In genomic region chr1:39026947-39027507, GRCh38 we compare ENCODE assay signal across 1 cellular context.
TF ChIP-seq lines count a peak whose summit lies in the region.

No MANE protein-coding gene starts in this region.

TF ChIP-seq in WTC11, 78 proteins besides CTCF, POLR2A, EP300 and RAD21 (continued from another document):
- no peak for TF ChIP-seq AR (CRISPR knock-in tag; IDR thresholded peaks at IDR 0.05)
- TF ChIP-seq FOXJ3 (CRISPR knock-in tag; IDR thresholded peaks at IDR 0.05; ENCODE audit: borderline replicate concordance) = no peak
- TF ChIP-seq ETV6 (CRISPR knock-in tag; IDR thresholded peaks at IDR 0.05) = no peak
- no peak for TF ChIP-seq CREM (CRISPR knock-in tag; IDR thresholded peaks at IDR 0.05)
- TF ChIP-seq ZNF416 (CRISPR knock-in tag; IDR thresholded peaks at IDR 0.05) = no peak
- TF ChIP-seq RELA (CRISPR knock-in tag; IDR thresholded peaks at IDR 0.05; ENCODE audit: borderline replicate concordance) = no peak
- TF ChIP-seq ZNF138 (CRISPR knock-in tag; conservative IDR thresholded peaks at IDR 0.05) = no peak
- no peak for TF ChIP-seq RORB (CRISPR knock-in tag; IDR thresholded peaks at IDR 0.05)
- no peak for TF ChIP-seq MAX (CRISPR knock-in tag; IDR thresholded peaks at IDR 0.05)
- no peak for TF ChIP-seq NFATC4 (CRISPR knock-in tag; IDR thresholded peaks at IDR 0.05)
- no peak for TF ChIP-seq NFE2L1 (CRISPR knock-in tag; IDR thresholded peaks at IDR 0.05)
- no peak for TF ChIP-seq ZNF396 (CRISPR knock-in tag; IDR thresholded peaks at IDR 0.05; ENCODE audit: borderline replicate concordance)
- TF ChIP-seq ZNF121 (CRISPR knock-in tag; IDR thresholded peaks at IDR 0.05) = no peak
- no peak for TF ChIP-seq EMX1 (CRISPR knock-in tag; IDR thresholded peaks at IDR 0.05)
